1 cellular context compared by ENCODE assay signal in genomic region chr14:36683083-36683724, GRCh38.
TF ChIP-seq lines count a peak whose summit lies in the region.

No MANE protein-coding gene starts in this region.

TF ChIP-seq in H1, 55 proteins besides CTCF, POLR2A, EP300 and RAD21:
- no peak for TF ChIP-seq SP1 (IDR thresholded peaks at IDR 0.05; ENCODE audit: low read depth, low read length)
- no peak for TF ChIP-seq JUND (IDR thresholded peaks at IDR 0.05; ENCODE audit: low read length)
- no peak for TF ChIP-seq BCL11A (IDR thresholded peaks at IDR 0.05; ENCODE audit: low read depth in 2 of 2, low read length in 2 of 2)
- no peak for TF ChIP-seq BRCA1 (IDR thresholded peaks at IDR 0.05; ENCODE audit: low read depth, low read length)
- no peak for TF ChIP-seq CBX8 (IDR thresholded peaks at IDR 0.05; ENCODE audit: borderline replicate concordance, low read depth, low read length)
- no peak for TF ChIP-seq EZH2 (IDR thresholded peaks at IDR 0.05; ENCODE audit: low read depth, low read length, severe bottlenecking)
- no peak for TF ChIP-seq SIRT6 (IDR thresholded peaks at IDR 0.05; ENCODE audit: low read length)
- TF ChIP-seq TAF7 (optimal IDR thresholded peaks at IDR 0.05; ENCODE audit: borderline replicate concordance, low read depth, low read length) = no peak
- no peak for TF ChIP-seq RBBP5 (IDR thresholded peaks at IDR 0.05; ENCODE audit: borderline replicate concordance, low read depth, low read length)
- TF ChIP-seq NANOG (IDR thresholded peaks at IDR 0.05; ENCODE audit: insufficient read depth, low read depth, low read length, poor library complexity, severe bottlenecking) = no peak
- TF ChIP-seq SIN3A (conservative IDR thresholded peaks at IDR 0.05 in 1 of 2, IDR thresholded peaks at IDR 0.05 in 1 of 2; ENCODE audit: low read depth in 1 of 2, low read length in 2 of 2) = no peak
- TF ChIP-seq TCF12 (IDR thresholded peaks at IDR 0.05; ENCODE audit: low read depth, low read length) = no peak
- no peak for TF ChIP-seq EGR1 (IDR thresholded peaks at IDR 0.05; ENCODE audit: borderline replicate concordance, low read depth, low read length)
- no peak for TF ChIP-seq ZNF274 (IDR thresholded peaks at IDR 0.05; ENCODE audit: borderline replicate concordance, extremely low read depth, low read length)
- no peak for TF ChIP-seq CTBP2 (IDR thresholded peaks at IDR 0.05; ENCODE audit: borderline replicate concordance, insufficient read depth, insufficient read length, low read length)
- no peak for TF ChIP-seq RFX5 (IDR thresholded peaks at IDR 0.05; ENCODE audit: borderline replicate concordance, low read depth, low read length)
- TF ChIP-seq KDM5A (IDR thresholded peaks at IDR 0.05; ENCODE audit: low read length) = no peak
TF ChIP-seq in H1: peak in this region for 0.
